ENCODE assay signal across 10 cellular contexts in genomic region chr3:183513046-183513706, GRCh38. TPM values are rescaled to one million over a fixed set of nuclear protein-coding genes. Genes with fewer than 3 reads are reported as not detected.
A peak's percentile ranks its signal among the peaks of the same experiment; 100 is the strongest.
DNase-seq lines count a peak whose midpoint lies in the region; ATAC-seq and TF ChIP-seq lines count a peak whose summit lies in the region.
"Had no signal": no experiment of that assay in that cellular context is flagged by ENCODE, and none has a peak within 500 bp of the region (broad histone marks: within the 10 kb centered on the region; RNA-seq: fewer than 3 reads in every experiment).

No MANE protein-coding gene starts in this region.

- peaks cover 54% of the 10 kb centered on the region for H3K4me1 ChIP-seq in CD8-positive, alpha-beta T cell (ENCODE audit: insufficient read depth, low read length)
- H3K4me1 ChIP-seq in OCI-LY1 (ENCODE audit: insufficient read depth, low read length, severe bottlenecking): peaks cover 88% of the 10 kb centered on the region
- peaks cover 32 to 42% of the 10 kb centered on the region in 2 donors for H3K4me1 ChIP-seq in naive thymus-derived CD4-positive, alpha-beta T cell (ENCODE audit: control insufficient read depth in 2 of 2, insufficient read depth in 2 of 2, low read length in 2 of 2)
- peaks cover 2% of the 10 kb centered on the region for H3K4me1 ChIP-seq in foreskin keratinocyte

- H3F3A ChIP-seq in OCI-LY1 (ENCODE audit: insufficient read depth, low read length): peaks cover 30% of the 10 kb centered on the region

- no peak overlapping the region for H3K4me3 ChIP-seq in CD8-positive, alpha-beta T cell (ENCODE audit: low read depth, low read length)
- peak overlapping the region; percentile 41 for H3K4me3 ChIP-seq in OCI-LY1 (ENCODE audit: low read depth, low read length, poor library complexity, severe bottlenecking)
- H3K4me3 ChIP-seq in naive thymus-derived CD4-positive, alpha-beta T cell (ENCODE audit: low read length): no peak overlapping the region

- no peaks in the 10 kb centered on the region for H4K20me1 ChIP-seq in OCI-LY1 (ENCODE audit: insufficient read depth, low read length)

- no peaks in the 10 kb centered on the region for H3K36me3 ChIP-seq in CD8-positive, alpha-beta T cell (ENCODE audit: insufficient read depth, low read length)
- peaks cover 54% of the 10 kb centered on the region for H3K36me3 ChIP-seq in OCI-LY1 (ENCODE audit: insufficient read depth, low read length)
- H3K36me3 ChIP-seq in naive thymus-derived CD4-positive, alpha-beta T cell (ENCODE audit: control insufficient read depth in 2 of 3, insufficient read depth in 3 of 3, low read length in 3 of 3): peaks cover 0 to 5% (median 0%) of the 10 kb centered on the region in 3 experiments

- TF ChIP-seq CTCF in CD8-positive, alpha-beta T cell (IDR thresholded peaks at IDR 0.05): no peak
- TF ChIP-seq CTCF in OCI-LY1 (IDR thresholded peaks at IDR 0.05; ENCODE audit: low read length) (no peak), foreskin keratinocyte (conservative IDR thresholded peaks at IDR 0.05) (no peak)

- H3K4me2 ChIP-seq in OCI-LY1 (ENCODE audit: low read length): peak overlapping the region; percentile 59

- CTCF ChIA-PET in CD8-positive, alpha-beta T cell (lab: Charles Lee): interaction anchor here (0.9 to 1.0 kb wide), 2 partner anchors 11 to 254 kb away, joined by 3 read pairs; no protein-coding TSS in a partner anchor
- CTCF ChIA-PET in naive thymus-derived CD4-positive, alpha-beta T cell (lab: Charles Lee): no interaction called here

- no peaks in the 10 kb centered on the region for H3K27me3 Mint-ChIP-seq in CD8-positive, alpha-beta T cell (ENCODE audit: low read depth)
- H3K27me3 Mint-ChIP-seq in activated T-cell treated with anti-CD3 and anti-CD28 coated beads, Interleukin-2, amount 50 U/mL, for 4 hours (ENCODE audit: low read depth): no peaks in the 10 kb centered on the region
- no peaks in the 10 kb centered on the region for H3K27me3 Mint-ChIP-seq in naive thymus-derived CD4-positive, alpha-beta T cell

- intact Hi-C loops in CD8-positive, alpha-beta T cell (cut with DNase I, micrococcal nuclease): loop anchor here in 1 of 2 experiments (5.0 kb wide), 1 partner anchor 226 kb away; no protein-coding TSS in a partner anchor
- intact Hi-C loops in naive thymus-derived CD4-positive, alpha-beta T cell (cut with micrococcal nuclease): no loop called here

- POLR2A ChIA-PET in CD8-positive, alpha-beta T cell (lab: Charles Lee): interaction anchor here (0.6 to 1.7 kb wide), 7 partner anchors 14 to 684 kb away, joined by 3 to 6 read pairs (median 3); partner anchors contain the start of genes MCF2L2 and YEATS2
- POLR2A ChIA-PET in naive thymus-derived CD4-positive, alpha-beta T cell (lab: Charles Lee): interaction anchor here (0.6 to 1.1 kb wide), 6 partner anchors 40 to 131 kb away, joined by 4 to 8 read pairs (median 6); partner anchors contain the start of gene KLHL24

- peak overlapping the region; percentile 85 for H3K27ac Mint-ChIP-seq in CD8-positive, alpha-beta T cell
- H3K27ac Mint-ChIP-seq in naive thymus-derived CD4-positive, alpha-beta T cell: peak overlapping the region; percentile 77 to 98 (median 92)

- H3K9me3 Mint-ChIP-seq in CD8-positive, alpha-beta T cell: no peaks in the 10 kb centered on the region
- no peaks in the 10 kb centered on the region for H3K9me3 Mint-ChIP-seq in activated T-cell treated with anti-CD3 and anti-CD28 coated beads, Interleukin-2, amount 50 U/mL, for 4 hours
- H3K9me3 Mint-ChIP-seq in naive thymus-derived CD4-positive, alpha-beta T cell: peaks cover 0 to 2% (median 0%) of the 10 kb centered on the region in 11 donors

- H3K27me3 ChIP-seq in CD8-positive, alpha-beta T cell (ENCODE audit: insufficient read depth, low read length): no peaks in the 10 kb centered on the region
- H3K27me3 ChIP-seq in OCI-LY1 (ENCODE audit: insufficient read depth, low read length) (no peaks in the 10 kb centered on the region), foreskin keratinocyte (no peaks in the 10 kb centered on the region)
- no peaks in the 10 kb centered on the region for H3K27me3 ChIP-seq in naive thymus-derived CD4-positive, alpha-beta T cell (ENCODE audit: control insufficient read depth in 2 of 2, insufficient read depth in 2 of 2, low read length in 2 of 2)

- ATAC-seq in CD8-positive, alpha-beta T cell: peak; percentile 55
- peak; percentile 35 for ATAC-seq in activated T-cell treated with anti-CD3 and anti-CD28 coated beads, Interleukin-2, amount 50 U/mL, for 4 hours
- ATAC-seq in naive thymus-derived CD4-positive, alpha-beta T cell: peak; percentile 79
- ATAC-seq in foreskin keratinocyte: no peak

- peaks cover 25% of the 10 kb centered on the region for H3K79me2 ChIP-seq in OCI-LY1 (ENCODE audit: insufficient read depth, low read length)

- DNase-seq in CD8-positive, alpha-beta T cell: peak; percentile 21 to 83 (median 60)
- peak; percentile 29 for DNase-seq in activated T-cell treated with anti-CD3 and anti-CD28 coated beads, Interleukin-2, amount 50 U/mL, for 4 hours
- DNase-seq in naive thymus-derived CD4-positive, alpha-beta T cell: peak in 7 of 9 donors; percentile 55 to 84 (median 79)
- no peak for DNase-seq in germinal center (ENCODE audit: low spot score)
- DNase-seq in foreskin keratinocyte: no peak
- DNase-seq in NCI-H446 (lab: John Stamatoyannopoulos, UW): no peak
- DNase-seq in NCI-H187 (lab: John Stamatoyannopoulos, UW): no peak
- DNase-seq: DMS79 treated with DMSO at 0.1 percent for 48 hours, NCI-H69 had no signal

- no peak overlapping the region for H3K4me3 Mint-ChIP-seq in CD8-positive, alpha-beta T cell
- H3K4me3 Mint-ChIP-seq in activated T-cell treated with anti-CD3 and anti-CD28 coated beads, Interleukin-2, amount 50 U/mL, for 4 hours: no peak overlapping the region
- peak overlapping the region; percentile 24 to 73 (median 52) for H3K4me3 Mint-ChIP-seq in naive thymus-derived CD4-positive, alpha-beta T cell

- no peak overlapping the region for H2AFZ ChIP-seq in OCI-LY1 (ENCODE audit: low read length)

- no peaks in the 10 kb centered on the region for H3K9me3 ChIP-seq in CD8-positive, alpha-beta T cell (ENCODE audit: low read length)
- H3K9me3 ChIP-seq in OCI-LY1 (ENCODE audit: low read length): no peaks in the 10 kb centered on the region
- no peaks in the 10 kb centered on the region for H3K9me3 ChIP-seq in naive thymus-derived CD4-positive, alpha-beta T cell (ENCODE audit: control insufficient read depth in 2 of 3, low read length in 3 of 3)

- H3K4me1 Mint-ChIP-seq in CD8-positive, alpha-beta T cell (ENCODE audit: low read depth): peaks cover 53% of the 10 kb centered on the region
- peaks cover 61% of the 10 kb centered on the region for H3K4me1 Mint-ChIP-seq in activated T-cell treated with anti-CD3 and anti-CD28 coated beads, Interleukin-2, amount 50 U/mL, for 4 hours (ENCODE audit: low read depth)
- H3K4me1 Mint-ChIP-seq in naive thymus-derived CD4-positive, alpha-beta T cell: peaks cover 44 to 81% (median 73%) of the 10 kb centered on the region in 7 donors

- H3K36me3 Mint-ChIP-seq in CD8-positive, alpha-beta T cell: peaks cover 42% of the 10 kb centered on the region
- H3K36me3 Mint-ChIP-seq in activated T-cell treated with anti-CD3 and anti-CD28 coated beads, Interleukin-2, amount 50 U/mL, for 4 hours (ENCODE audit: insufficient read depth): peaks cover 28% of the 10 kb centered on the region
- H3K36me3 Mint-ChIP-seq in naive thymus-derived CD4-positive, alpha-beta T cell: peaks cover 4 to 43% (median 37%) of the 10 kb centered on the region in 5 donors

- H3K9me2 ChIP-seq in OCI-LY1 (ENCODE audit: low read depth, low read length): no peaks in the 10 kb centered on the region

- no peak overlapping the region for H3K27ac ChIP-seq in CD8-positive, alpha-beta T cell (ENCODE audit: low read depth, low read length)
- H3K27ac ChIP-seq in OCI-LY1 (ENCODE audit: low read depth, low read length, poor library complexity, severe bottlenecking) (peak overlapping the region; percentile 99), foreskin keratinocyte (no peak overlapping the region)
- peak overlapping the region; percentile 27 for H3K27ac ChIP-seq in naive thymus-derived CD4-positive, alpha-beta T cell (ENCODE audit: low read depth, low read length)

- peak overlapping the region; percentile 58 for H3K9ac ChIP-seq in OCI-LY1 (ENCODE audit: low read length)

RNA-seq across cellular contexts. Expression of gene KLHL6, which starts 42.3 kb away (rescaled TPM):
- 10 to 100 TPM; 27.7 to 29.7 TPM for total RNA-seq in CD8-positive, alpha-beta T cell
- 10 to 100 TPM; 27.9 to 35.5 (median 29.9) TPM for total RNA-seq in activated T-cell treated with anti-CD3 and anti-CD28 coated beads, Interleukin-2, amount 50 U/mL, for 4 hours
- 10 to 100 TPM; 37.7 to 72.9 (median 41.5) TPM for total RNA-seq in naive thymus-derived CD4-positive, alpha-beta T cell
- 10 to 100 TPM; 25.8 to 32.9 TPM for polyA plus RNA-seq in naive thymus-derived CD4-positive, alpha-beta T cell
- total RNA-seq in foreskin keratinocyte: 0.03 and 0.11 TPM in 2 replicates
- 0.02 and 0.06 TPM in 2 replicates for polyA plus RNA-seq in foreskin keratinocyte

Comparison
In these comparisons a context has a peak if more than half of its experiments do, and no peak if none do; other contexts are left out.
1. DNase-seq: peak in CD8-positive, alpha-beta T cell (7 of 7), activated T-cell treated with anti-CD3 and anti-CD28 coated beads, Interleukin-2, amount 50 U/mL, for 4 hours (single experiment) and naive thymus-derived CD4-positive, alpha-beta T cell (7 of 9); none in germinal center (single experiment), foreskin keratinocyte (0 of 2), NCI-H446 (0 of 2) and NCI-H187 (0 of 2).
2. H3K27ac ChIP-seq: peak in OCI-LY1 (single experiment) and naive thymus-derived CD4-positive, alpha-beta T cell (single experiment); none in CD8-positive, alpha-beta T cell (single experiment) and foreskin keratinocyte (single experiment).
3. H3K4me3 Mint-ChIP-seq: peak in naive thymus-derived CD4-positive, alpha-beta T cell (10 of 10); none in CD8-positive, alpha-beta T cell (single experiment) and activated T-cell treated with anti-CD3 and anti-CD28 coated beads, Interleukin-2, amount 50 U/mL, for 4 hours (single experiment).
4. RNA of gene KLHL6, which starts 42.3 kb away (total RNA-seq): 37.7 to 72.9 TPM in naive thymus-derived CD4-positive, alpha-beta T cell, 27.9 to 35.5 TPM in activated T-cell treated with anti-CD3 and anti-CD28 coated beads, Interleukin-2, amount 50 U/mL, for 4 hours and 27.7 to 29.7 TPM in CD8-positive, alpha-beta T cell; 0.03 to 0.11 TPM in foreskin keratinocyte; every median in the first group is over 10 times any median in the second.